Comparison of ENCODE assay signal across 1 cellular context in the genomic region with DNA sequence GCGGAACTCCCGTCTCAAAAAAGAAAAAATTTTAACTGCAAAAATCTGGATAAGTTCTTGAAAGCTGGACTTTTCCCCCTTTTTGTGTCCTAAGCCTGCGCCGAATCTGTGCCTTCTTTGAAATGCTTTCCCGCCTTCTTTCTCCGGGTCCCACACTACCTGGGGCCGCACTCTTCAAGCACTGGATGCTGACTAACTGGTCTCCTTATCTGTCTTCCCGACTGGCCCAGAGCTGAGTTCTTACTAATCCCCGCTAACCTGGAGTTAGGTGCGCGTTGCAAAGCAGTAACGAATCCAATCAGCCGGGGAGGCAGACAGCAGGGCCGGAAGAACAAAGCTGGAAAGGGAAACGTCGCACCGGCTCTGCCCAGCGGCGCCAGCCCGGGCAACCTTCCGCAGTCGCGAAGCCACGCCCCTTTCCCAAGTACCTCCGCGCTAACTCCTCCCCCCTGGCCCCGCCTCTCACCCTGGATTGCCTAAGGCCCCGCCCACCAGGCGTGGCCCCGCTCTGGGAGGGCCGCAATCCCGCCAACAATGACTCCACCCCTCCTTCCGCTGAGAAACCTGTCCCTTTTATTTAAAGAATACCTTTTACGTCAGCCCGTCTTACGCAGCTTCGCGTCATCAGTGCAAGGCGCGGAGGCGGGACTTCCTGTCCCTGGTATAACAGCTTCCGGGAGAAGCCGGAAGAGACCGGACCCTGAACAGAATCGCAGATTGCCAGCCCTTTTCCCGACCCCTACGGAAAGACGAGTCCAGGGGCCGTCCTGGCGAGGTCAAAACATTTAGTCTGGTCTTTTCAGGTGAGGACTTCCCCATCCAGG.
TF ChIP-seq lines count a peak whose summit lies in the region.

A gene (plus strand): TSS at position 666 of the 824 bp plus-strand sequence. CDS start 737 bp downstream, outside the sequence.

TF ChIP-seq in K562, 482 proteins besides CTCF, POLR2A, EP300 and RAD21 (continued from another document and continues in another):
- TF ChIP-seq, protein P1, sequence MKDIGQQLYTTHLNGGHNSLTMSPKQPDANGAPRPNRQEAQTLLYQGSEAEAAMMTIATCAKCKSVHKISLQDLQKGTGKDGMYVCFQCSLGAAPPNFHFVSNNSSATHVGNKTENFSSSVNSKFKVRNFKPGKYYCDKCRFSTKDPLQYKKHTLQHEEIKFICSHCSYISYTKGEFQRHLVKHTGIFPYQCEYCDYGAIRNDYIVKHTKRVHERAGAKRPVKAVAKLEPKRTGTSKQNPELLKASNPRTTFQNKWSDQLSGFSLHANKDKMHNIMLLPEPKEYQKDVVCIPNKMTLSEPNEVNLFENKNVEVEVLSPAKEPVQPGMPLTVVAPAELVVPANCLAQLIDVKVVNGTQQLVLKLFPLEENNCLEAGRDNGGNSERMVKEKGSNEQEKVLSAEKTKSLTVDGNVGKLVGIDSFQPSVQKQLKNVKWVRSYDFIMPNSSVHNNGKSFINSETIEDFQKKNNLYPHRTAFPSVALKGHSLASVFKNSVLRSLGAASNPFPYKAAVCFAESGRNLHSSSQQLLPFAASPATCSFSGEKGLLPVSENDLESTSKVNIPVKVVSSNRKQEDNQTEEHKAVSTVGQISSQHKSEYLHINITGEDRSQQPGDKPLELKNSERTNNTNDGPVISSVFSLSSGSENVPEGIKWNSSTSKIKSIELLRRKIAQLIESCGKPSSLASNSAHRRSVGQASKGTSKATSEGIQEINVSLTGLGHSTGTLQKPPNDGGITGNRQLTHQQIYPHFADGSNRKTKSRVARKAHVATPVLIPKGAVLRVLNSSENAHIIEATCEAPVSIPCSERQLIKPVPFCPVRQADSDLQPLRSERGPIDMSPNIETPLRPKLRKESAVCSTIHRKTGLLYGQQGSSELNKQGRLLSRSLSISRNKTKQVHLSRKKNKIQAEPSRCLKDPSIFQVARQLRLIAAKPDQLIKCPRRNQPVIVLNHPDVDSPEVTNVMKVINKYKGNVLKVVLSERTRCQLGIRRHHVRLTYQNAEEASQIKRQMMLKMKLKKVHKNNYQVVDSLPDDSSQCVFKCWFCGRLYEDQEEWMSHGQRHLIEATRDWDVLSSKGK (CRISPR knock-in tag; IDR thresholded peaks at IDR 0.05): no peak
- TF ChIP-seq, protein P2, sequence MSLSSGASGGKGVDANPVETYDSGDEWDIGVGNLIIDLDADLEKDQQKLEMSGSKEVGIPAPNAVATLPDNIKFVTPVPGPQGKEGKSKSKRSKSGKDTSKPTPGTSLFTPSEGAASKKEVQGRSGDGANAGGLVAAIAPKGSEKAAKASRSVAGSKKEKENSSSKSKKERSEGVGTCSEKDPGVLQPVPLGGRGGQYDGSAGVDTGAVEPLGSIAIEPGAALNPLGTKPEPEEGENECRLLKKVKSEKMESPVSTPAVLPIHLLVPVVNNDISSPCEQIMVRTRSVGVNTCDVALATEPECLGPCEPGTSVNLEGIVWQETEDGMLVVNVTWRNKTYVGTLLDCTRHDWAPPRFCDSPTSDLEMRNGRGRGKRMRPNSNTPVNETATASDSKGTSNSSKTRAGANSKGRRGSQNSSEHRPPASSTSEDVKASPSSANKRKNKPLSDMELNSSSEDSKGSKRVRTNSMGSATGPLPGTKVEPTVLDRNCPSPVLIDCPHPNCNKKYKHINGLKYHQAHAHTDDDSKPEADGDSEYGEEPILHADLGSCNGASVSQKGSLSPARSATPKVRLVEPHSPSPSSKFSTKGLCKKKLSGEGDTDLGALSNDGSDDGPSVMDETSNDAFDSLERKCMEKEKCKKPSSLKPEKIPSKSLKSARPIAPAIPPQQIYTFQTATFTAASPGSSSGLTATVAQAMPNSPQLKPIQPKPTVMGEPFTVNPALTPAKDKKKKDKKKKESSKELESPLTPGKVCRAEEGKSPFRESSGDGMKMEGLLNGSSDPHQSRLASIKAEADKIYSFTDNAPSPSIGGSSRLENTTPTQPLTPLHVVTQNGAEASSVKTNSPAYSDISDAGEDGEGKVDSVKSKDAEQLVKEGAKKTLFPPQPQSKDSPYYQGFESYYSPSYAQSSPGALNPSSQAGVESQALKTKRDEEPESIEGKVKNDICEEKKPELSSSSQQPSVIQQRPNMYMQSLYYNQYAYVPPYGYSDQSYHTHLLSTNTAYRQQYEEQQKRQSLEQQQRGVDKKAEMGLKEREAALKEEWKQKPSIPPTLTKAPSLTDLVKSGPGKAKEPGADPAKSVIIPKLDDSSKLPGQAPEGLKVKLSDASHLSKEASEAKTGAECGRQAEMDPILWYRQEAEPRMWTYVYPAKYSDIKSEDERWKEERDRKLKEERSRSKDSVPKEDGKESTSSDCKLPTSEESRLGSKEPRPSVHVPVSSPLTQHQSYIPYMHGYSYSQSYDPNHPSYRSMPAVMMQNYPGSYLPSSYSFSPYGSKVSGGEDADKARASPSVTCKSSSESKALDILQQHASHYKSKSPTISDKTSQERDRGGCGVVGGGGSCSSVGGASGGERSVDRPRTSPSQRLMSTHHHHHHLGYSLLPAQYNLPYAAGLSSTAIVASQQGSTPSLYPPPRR (CRISPR knock-in tag; IDR thresholded peaks at IDR 0.05; ENCODE audit: borderline replicate concordance): no peak
- TF ChIP-seq TOE1 (IDR thresholded peaks at IDR 0.05; ENCODE audit: borderline replicate concordance) (no peak), TOE1 (CRISPR knock-in tag; IDR thresholded peaks at IDR 0.05; ENCODE audit: borderline replicate concordance, low read depth) (no peak), ETS2 (tag; IDR thresholded peaks at IDR 0.05; ENCODE audit: borderline replicate concordance, poor library complexity, severe bottlenecking) (no peak), NR2F6 (CRISPR knock-in tag; IDR thresholded peaks at IDR 0.05) (no peak), FIP1L1 (IDR thresholded peaks at IDR 0.05; ENCODE audit: low read depth, low read length, poor library complexity, severe bottlenecking) (no peak), NCOA2 (IDR thresholded peaks at IDR 0.05; ENCODE audit: partially characterized antibody in 2 of 2) (no peak), YY1 (IDR thresholded peaks at IDR 0.05; ENCODE audit: borderline replicate concordance in 1 of 3, control insufficient read depth in 1 of 3, extremely low read depth in 1 of 3, insufficient read depth in 3 of 3, insufficient read length in 1 of 3, insufficient replicate concordance in 2 of 3, low read depth in 1 of 3, low read length in 2 of 3) (peak in 2 of 3 experiments; percentile 7 to 39), TEAD1 (CRISPR knock-in tag; IDR thresholded peaks at IDR 0.05) (no peak), RHOXF2B (CRISPR knock-in tag; conservative IDR thresholded peaks at IDR 0.05) (no peak), SAP30 (IDR thresholded peaks at IDR 0.05; ENCODE audit: borderline replicate concordance, insufficient read depth, low read depth, low read length, poor library complexity, severe bottlenecking) (no peak)
- TF ChIP-seq, protein P3, sequence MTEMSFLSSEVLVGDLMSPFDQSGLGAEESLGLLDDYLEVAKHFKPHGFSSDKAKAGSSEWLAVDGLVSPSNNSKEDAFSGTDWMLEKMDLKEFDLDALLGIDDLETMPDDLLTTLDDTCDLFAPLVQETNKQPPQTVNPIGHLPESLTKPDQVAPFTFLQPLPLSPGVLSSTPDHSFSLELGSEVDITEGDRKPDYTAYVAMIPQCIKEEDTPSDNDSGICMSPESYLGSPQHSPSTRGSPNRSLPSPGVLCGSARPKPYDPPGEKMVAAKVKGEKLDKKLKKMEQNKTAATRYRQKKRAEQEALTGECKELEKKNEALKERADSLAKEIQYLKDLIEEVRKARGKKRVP (CRISPR knock-in tag; IDR thresholded peaks at IDR 0.05): no peak
- TF ChIP-seq, protein P4, sequence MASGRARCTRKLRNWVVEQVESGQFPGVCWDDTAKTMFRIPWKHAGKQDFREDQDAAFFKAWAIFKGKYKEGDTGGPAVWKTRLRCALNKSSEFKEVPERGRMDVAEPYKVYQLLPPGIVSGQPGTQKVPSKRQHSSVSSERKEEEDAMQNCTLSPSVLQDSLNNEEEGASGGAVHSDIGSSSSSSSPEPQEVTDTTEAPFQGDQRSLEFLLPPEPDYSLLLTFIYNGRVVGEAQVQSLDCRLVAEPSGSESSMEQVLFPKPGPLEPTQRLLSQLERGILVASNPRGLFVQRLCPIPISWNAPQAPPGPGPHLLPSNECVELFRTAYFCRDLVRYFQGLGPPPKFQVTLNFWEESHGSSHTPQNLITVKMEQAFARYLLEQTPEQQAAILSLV (tag; IDR thresholded peaks at IDR 0.05): no peak
- TF ChIP-seq, protein P5, sequence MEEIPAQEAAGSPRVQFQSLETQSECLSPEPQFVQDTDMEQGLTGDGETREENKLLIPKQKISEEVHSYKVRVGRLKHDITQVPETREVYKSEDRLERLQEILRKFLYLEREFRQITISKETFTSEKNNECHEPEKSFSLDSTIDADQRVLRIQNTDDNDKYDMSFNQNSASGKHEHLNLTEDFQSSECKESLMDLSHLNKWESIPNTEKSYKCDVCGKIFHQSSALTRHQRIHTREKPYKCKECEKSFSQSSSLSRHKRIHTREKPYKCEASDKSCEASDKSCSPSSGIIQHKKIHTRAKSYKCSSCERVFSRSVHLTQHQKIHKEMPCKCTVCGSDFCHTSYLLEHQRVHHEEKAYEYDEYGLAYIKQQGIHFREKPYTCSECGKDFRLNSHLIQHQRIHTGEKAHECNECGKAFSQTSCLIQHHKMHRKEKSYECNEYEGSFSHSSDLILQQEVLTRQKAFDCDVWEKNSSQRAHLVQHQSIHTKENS (CRISPR knock-in tag; IDR thresholded peaks at IDR 0.05): no peak
- TF ChIP-seq, protein P6, sequence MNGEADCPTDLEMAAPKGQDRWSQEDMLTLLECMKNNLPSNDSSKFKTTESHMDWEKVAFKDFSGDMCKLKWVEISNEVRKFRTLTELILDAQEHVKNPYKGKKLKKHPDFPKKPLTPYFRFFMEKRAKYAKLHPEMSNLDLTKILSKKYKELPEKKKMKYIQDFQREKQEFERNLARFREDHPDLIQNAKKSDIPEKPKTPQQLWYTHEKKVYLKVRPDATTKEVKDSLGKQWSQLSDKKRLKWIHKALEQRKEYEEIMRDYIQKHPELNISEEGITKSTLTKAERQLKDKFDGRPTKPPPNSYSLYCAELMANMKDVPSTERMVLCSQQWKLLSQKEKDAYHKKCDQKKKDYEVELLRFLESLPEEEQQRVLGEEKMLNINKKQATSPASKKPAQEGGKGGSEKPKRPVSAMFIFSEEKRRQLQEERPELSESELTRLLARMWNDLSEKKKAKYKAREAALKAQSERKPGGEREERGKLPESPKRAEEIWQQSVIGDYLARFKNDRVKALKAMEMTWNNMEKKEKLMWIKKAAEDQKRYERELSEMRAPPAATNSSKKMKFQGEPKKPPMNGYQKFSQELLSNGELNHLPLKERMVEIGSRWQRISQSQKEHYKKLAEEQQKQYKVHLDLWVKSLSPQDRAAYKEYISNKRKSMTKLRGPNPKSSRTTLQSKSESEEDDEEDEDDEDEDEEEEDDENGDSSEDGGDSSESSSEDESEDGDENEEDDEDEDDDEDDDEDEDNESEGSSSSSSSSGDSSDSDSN (IDR thresholded peaks at IDR 0.05; ENCODE audit: borderline replicate concordance in 1 of 2, low read depth in 2 of 2, low read length in 2 of 2): 0 out of 4 replicates have a peak, but pooled peaks of 1 of the 2 experiments have one; percentile 15
- TF ChIP-seq, protein P7, sequence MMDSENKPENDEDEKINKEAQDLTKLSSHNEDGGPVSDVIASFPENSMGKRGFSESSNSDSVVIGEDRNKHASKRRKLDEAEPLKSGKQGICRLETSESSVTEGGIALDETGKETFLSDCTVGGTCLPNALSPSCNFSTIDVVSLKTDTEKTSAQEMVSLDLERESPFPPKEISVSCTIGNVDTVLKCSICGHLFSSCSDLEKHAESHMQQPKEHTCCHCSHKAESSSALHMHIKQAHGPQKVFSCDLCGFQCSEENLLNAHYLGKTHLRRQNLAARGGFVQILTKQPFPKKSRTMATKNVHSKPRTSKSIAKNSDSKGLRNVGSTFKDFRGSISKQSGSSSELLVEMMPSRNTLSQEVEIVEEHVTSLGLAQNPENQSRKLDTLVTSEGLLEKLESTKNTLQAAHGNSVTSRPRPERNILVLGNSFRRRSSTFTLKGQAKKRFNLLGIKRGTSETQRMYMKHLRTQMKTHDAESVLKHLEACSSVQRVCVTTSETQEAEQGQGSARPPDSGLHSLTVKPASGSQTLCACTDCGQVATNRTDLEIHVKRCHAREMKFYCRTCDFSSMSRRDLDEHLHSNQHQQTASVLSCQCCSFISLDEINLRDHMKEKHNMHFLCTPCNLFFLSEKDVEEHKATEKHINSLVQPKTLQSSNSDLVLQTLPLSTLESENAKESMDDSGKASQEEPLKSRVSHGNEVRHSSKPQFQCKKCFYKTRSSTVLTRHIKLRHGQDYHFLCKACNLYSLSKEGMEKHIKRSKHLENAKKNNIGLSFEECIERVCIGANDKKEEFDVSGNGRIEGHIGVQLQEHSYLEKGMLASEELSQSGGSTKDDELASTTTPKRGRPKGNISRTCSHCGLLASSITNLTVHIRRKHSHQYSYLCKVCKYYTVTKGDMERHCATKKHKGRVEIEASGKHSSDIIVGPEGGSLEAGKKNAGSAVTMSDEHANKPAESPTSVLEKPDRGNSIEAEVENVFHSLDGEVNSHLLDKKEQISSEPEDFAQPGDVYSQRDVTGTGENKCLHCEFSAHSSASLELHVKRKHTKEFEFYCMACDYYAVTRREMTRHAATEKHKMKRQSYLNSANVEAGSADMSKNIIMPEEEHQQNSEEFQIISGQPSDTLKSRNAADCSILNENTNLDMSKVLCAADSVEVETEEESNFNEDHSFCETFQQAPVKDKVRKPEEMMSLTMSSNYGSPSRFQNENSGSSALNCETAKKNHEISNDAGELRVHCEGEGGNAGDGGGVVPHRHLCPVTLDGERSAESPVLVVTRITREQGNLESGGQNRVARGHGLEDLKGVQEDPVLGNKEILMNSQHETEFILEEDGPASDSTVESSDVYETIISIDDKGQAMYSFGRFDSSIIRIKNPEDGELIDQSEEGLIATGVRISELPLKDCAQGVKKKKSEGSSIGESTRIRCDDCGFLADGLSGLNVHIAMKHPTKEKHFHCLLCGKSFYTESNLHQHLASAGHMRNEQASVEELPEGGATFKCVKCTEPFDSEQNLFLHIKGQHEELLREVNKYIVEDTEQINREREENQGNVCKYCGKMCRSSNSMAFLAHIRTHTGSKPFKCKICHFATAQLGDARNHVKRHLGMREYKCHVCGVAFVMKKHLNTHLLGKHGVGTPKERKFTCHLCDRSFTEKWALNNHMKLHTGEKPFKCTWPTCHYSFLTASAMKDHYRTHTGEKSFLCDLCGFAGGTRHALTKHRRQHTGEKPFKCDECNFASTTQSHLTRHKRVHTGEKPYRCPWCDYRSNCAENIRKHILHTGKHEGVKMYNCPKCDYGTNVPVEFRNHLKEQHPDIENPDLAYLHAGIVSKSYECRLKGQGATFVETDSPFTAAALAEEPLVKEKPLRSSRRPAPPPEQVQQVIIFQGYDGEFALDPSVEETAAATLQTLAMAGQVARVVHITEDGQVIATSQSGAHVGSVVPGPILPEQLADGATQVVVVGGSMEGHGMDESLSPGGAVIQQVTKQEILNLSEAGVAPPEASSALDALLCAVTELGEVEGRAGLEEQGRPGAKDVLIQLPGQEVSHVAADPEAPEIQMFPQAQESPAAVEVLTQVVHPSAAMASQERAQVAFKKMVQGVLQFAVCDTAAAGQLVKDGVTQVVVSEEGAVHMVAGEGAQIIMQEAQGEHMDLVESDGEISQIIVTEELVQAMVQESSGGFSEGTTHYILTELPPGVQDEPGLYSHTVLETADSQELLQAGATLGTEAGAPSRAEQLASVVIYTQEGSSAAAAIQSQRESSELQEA (IDR thresholded peaks at IDR 0.05; ENCODE audit: low read depth): no peak
- TF ChIP-seq, protein P8, sequence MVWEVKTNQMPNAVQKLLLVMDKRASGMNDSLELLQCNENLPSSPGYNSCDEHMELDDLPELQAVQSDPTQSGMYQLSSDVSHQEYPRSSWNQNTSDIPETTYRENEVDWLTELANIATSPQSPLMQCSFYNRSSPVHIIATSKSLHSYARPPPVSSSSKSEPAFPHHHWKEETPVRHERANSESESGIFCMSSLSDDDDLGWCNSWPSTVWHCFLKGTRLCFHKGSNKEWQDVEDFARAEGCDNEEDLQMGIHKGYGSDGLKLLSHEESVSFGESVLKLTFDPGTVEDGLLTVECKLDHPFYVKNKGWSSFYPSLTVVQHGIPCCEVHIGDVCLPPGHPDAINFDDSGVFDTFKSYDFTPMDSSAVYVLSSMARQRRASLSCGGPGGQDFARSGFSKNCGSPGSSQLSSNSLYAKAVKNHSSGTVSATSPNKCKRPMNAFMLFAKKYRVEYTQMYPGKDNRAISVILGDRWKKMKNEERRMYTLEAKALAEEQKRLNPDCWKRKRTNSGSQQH (CRISPR knock-in tag; IDR thresholded peaks at IDR 0.05): no peak
